Comparison of ENCODE assay signal across 23 cellular contexts in genomic region chr10:115555887-115556402, GRCh38.
DNase-seq lines count a peak whose midpoint lies in the region; ATAC-seq, FAIRE-seq and TF ChIP-seq lines count a peak whose summit lies in the region.
"Had no signal": no experiment of that assay in that cellular context is flagged by ENCODE, and none has a peak within 500 bp of the region (broad histone marks: within the 10 kb centered on the region; RNA-seq: fewer than 3 reads in every experiment).

No MANE protein-coding gene starts in this region.

- no peak overlapping the region for H2AFZ ChIP-seq in IMR-90 (replicated peaks; ENCODE audit: low read length, poor library complexity)

- POLR2A ChIA-PET in IMR-90 (lab: Charles Lee; ENCODE audit: unreplicated experiment): no interaction called here

- peak; percentile 56 for FAIRE-seq in A204.1 (lab: Jason Lieb, UNC)
- FAIRE-seq: A549, D721Med, G401.6, GM12891, GM19239 had no signal

- H3K4ac ChIP-seq in IMR-90 (ENCODE audit: low read depth, low read length): no peak overlapping the region

- in situ Hi-C loops in IMR-90 (cut with MboI; ENCODE audit: low sequenced_read_pairs): no loop called here

- no TSS peak for BruUV-seq in IMR-90 (replicated peaks; lab: Mats Ljungman, UMichigan)

- no peak overlapping the region for H2BK15ac ChIP-seq in IMR-90 (ENCODE audit: low read depth, low read length)

- H3K27ac ChIP-seq in IMR-90 (ENCODE audit: insufficient read depth, low read length) (no peak overlapping the region), left lung (no peak overlapping the region)
- H3K27ac ChIP-seq: A549, BLaER1 had no signal

- TF ChIP-seq RAD21 in IMR-90 (IDR thresholded peaks at IDR 0.05; ENCODE audit: low read length): no peak

- no peak overlapping the region for H4K5ac ChIP-seq in IMR-90 (ENCODE audit: low read depth, low read length)

- no peaks in the 10 kb centered on the region for H3K36me3 Mint-ChIP-seq in T-helper 2 cell treated with Interferon-gamma antibody and Interleukin-4, amounts not matched to agents 5 μg/mL and 100 μg/mL, for 36 hours (ENCODE audit: low read depth)
- H3K36me3 Mint-ChIP-seq: CD14-positive monocyte; CD4-positive, alpha-beta memory T cell; CD4-positive, CD25-positive, alpha-beta regulatory T cell had no signal

- dilution Hi-C loops in IMR-90 (cut with HindIII; ENCODE audit: low sequenced_read_pairs, unreplicated experiment): no loop called here

- H3K27me3 ChIP-seq in IMR-90 (ENCODE audit: control insufficient read depth, insufficient read depth, low read length) (no peaks in the 10 kb centered on the region), left lung (no peaks in the 10 kb centered on the region), BE2C (no peaks in the 10 kb centered on the region)
- H3K27me3 ChIP-seq: BLaER1 had no signal

- H3K4me1 ChIP-seq in IMR-90 (ENCODE audit: control insufficient read depth, insufficient read depth, low read length): no peaks in the 10 kb centered on the region
- no peaks in the 10 kb centered on the region for H3K4me1 ChIP-seq in left lung
- H3K4me1 ChIP-seq in BE2C: no peaks in the 10 kb centered on the region
- H3K4me1 ChIP-seq: A549, BLaER1, Caco-2 had no signal

- no peak overlapping the region for H3K4me3 ChIP-seq in IMR-90 (ENCODE audit: insufficient read depth, low read depth, low read length)
- H3K4me3 ChIP-seq in left lung: no peak overlapping the region
- H3K4me3 ChIP-seq in BE2C (ENCODE audit: low read depth, low read length): no peak overlapping the region
- H3K4me3 ChIP-seq: A549, BLaER1 had no signal

- intact Hi-C loops in IMR-90 (cut with micrococcal nuclease) (no loop called here), left lung (cut with DNase I) (no loop called here)

- no peak overlapping the region for H3K4me3 Mint-ChIP-seq in T-helper 2 cell treated with Interferon-gamma antibody and Interleukin-4, amounts not matched to agents 5 μg/mL and 100 μg/mL, for 36 hours
- H3K4me3 Mint-ChIP-seq: B cell; CD14-positive monocyte; CD4-positive, alpha-beta memory T cell; CD4-positive, CD25-positive, alpha-beta regulatory T cell had no signal

- no peaks in the 10 kb centered on the region for H3K27me3 Mint-ChIP-seq in T-helper 2 cell treated with Interferon-gamma antibody and Interleukin-4, amounts not matched to agents 5 μg/mL and 100 μg/mL, for 36 hours (ENCODE audit: low read depth)
- H3K27me3 Mint-ChIP-seq: B cell; CD4-positive, alpha-beta memory T cell; CD4-positive, CD25-positive, alpha-beta regulatory T cell had no signal

- no peaks in the 10 kb centered on the region for H3K9me3 Mint-ChIP-seq in T-helper 2 cell treated with Interferon-gamma antibody and Interleukin-4, amounts not matched to agents 5 μg/mL and 100 μg/mL, for 36 hours

- WGBS in IMR-90 (ENCODE audit: extremely low coverage in 2 of 2, insufficient read length in 1 of 2), 2 experiments: no CpG with 5 or more reads among the region's 3 CpGs

- no peak overlapping the region for H3K23ac ChIP-seq in IMR-90 (ENCODE audit: low read depth, low read length)

- H3K36me3 ChIP-seq in IMR-90 (ENCODE audit: control insufficient read depth, insufficient read depth, low read length): no peaks in the 10 kb centered on the region
- H3K36me3 ChIP-seq in left lung: no peaks in the 10 kb centered on the region
- H3K36me3 ChIP-seq in BE2C: no peaks in the 10 kb centered on the region
- H3K36me3 ChIP-seq: BLaER1 had no signal

- DNase-seq in IMR-90: no peak
- no peak for DNase-seq in left lung
- no peak for DNase-seq in BE2C
- no peak for DNase-seq in T-helper 2 cell treated with Interferon-gamma antibody and Interleukin-4, amounts not matched to agents 5 μg/mL and 100 μg/mL, for 36 hours (ENCODE audit: low spot score)
- DNase-seq: 8988T; AML-193; C1 segment of cervical spinal cord; Caco-2; Calu3; CD4-positive, alpha-beta memory T cell; CD4-positive, CD25-positive, alpha-beta regulatory T cell; DMS79 treated with DMSO at 0.1 percent for 48 hours; GF-D8 had no signal

- H3K56ac ChIP-seq in IMR-90 (ENCODE audit: extremely low read depth, insufficient read depth, low read length): no peak overlapping the region

- no peak overlapping the region for H2AK9ac ChIP-seq in IMR-90 (replicated peaks; ENCODE audit: low read depth, low read length, poor library complexity)

- no peak overlapping the region for H2AK5ac ChIP-seq in IMR-90 (ENCODE audit: low read depth, low read length)

- no peaks in the 10 kb centered on the region for H3K9me3 ChIP-seq in IMR-90 (ENCODE audit: control insufficient read depth, insufficient read depth, low read length)
- no peaks in the 10 kb centered on the region for H3K9me3 ChIP-seq in left lung
- H3K9me3 ChIP-seq in BE2C: no peaks in the 10 kb centered on the region
- H3K9me3 ChIP-seq: A549, BLaER1, Caco-2 had no signal

- H3K9ac ChIP-seq in IMR-90 (ENCODE audit: low read depth, low read length): no peak overlapping the region
- H3K9ac ChIP-seq: BLaER1 had no signal

- TF ChIP-seq POLR2A in IMR-90 (IDR thresholded peaks at IDR 0.05; ENCODE audit: low read depth, low read length): no peak

- CTCF ChIA-PET in IMR-90 (lab: Yijun Ruan, JAX): no interaction called here

- no peaks in the 10 kb centered on the region for H3K4me1 Mint-ChIP-seq in T-helper 2 cell treated with Interferon-gamma antibody and Interleukin-4, amounts not matched to agents 5 μg/mL and 100 μg/mL, for 36 hours (ENCODE audit: low read depth)
- H3K4me1 Mint-ChIP-seq: B cell; CD14-positive monocyte; CD4-positive, alpha-beta memory T cell; CD4-positive, CD25-positive, alpha-beta regulatory T cell had no signal

- H4K20me1 ChIP-seq in IMR-90 (ENCODE audit: insufficient read depth, low read length): no peaks in the 10 kb centered on the region
- H4K20me1 ChIP-seq: BLaER1 had no signal

- ATAC-seq in IMR-90 (ENCODE audit: low read depth) (no peak), left lung (peak; percentile 64), GM21423 (IDR thresholded peaks at IDR 0.05; ENCODE audit: unreplicated experiment) (no peak)
- ATAC-seq: A549 had no signal

- no peak overlapping the region for H3K4me2 ChIP-seq in IMR-90 (ENCODE audit: low read depth, low read length)
- H3K4me2 ChIP-seq: A549, BLaER1 had no signal

- no peak for TF ChIP-seq CTCF in IMR-90 (conservative IDR thresholded peaks at IDR 0.05; ENCODE audit: low read depth, low read length)
- no peak for TF ChIP-seq CTCF in left lung (IDR thresholded peaks at IDR 0.05)
- no peak for TF ChIP-seq CTCF in BE2C (IDR thresholded peaks at IDR 0.05; ENCODE audit: low read depth, low read length)

- no peaks in the 10 kb centered on the region for H3K79me1 ChIP-seq in IMR-90 (ENCODE audit: low read depth in 1 of 2, low read length in 2 of 2)

- H4K91ac ChIP-seq in IMR-90 (ENCODE audit: insufficient read depth, low read depth, low read length): no peak overlapping the region

- no peak overlapping the region for H2BK20ac ChIP-seq in IMR-90 (ENCODE audit: low read depth, low read length)

- no peaks in the 10 kb centered on the region for H3K9me1 ChIP-seq in IMR-90 (ENCODE audit: insufficient read depth, low read length)

- no peak overlapping the region for H3K27ac Mint-ChIP-seq in T-helper 2 cell treated with Interferon-gamma antibody and Interleukin-4, amounts not matched to agents 5 μg/mL and 100 μg/mL, for 36 hours
- H3K27ac Mint-ChIP-seq: B cell; CD14-positive monocyte; CD4-positive, alpha-beta memory T cell; CD4-positive, CD25-positive, alpha-beta regulatory T cell had no signal

- H2BK5ac ChIP-seq in IMR-90 (ENCODE audit: low read depth, low read length, poor library complexity, severe bottlenecking): no peak overlapping the region

- no peak overlapping the region for H2BK120ac ChIP-seq in IMR-90 (ENCODE audit: low read depth, low read length)

- H3K18ac ChIP-seq in IMR-90 (ENCODE audit: low read depth, low read length): no peak overlapping the region

- no peak overlapping the region for H4K8ac ChIP-seq in IMR-90 (ENCODE audit: low read depth in 2 of 2, low read length in 2 of 2)

- H3K14ac ChIP-seq in IMR-90 (replicated peaks; ENCODE audit: low read depth, low read length): no peak overlapping the region

TF ChIP-seq in IMR-90, 13 proteins besides CTCF, POLR2A, EP300 and RAD21:
- TF ChIP-seq MAZ (IDR thresholded peaks at IDR 0.05; ENCODE audit: borderline replicate concordance, low read depth, low read length) (no peak), CEBPB (IDR thresholded peaks at IDR 0.05; ENCODE audit: low read depth, low read length) (peak; percentile 70)
